19 cellular contexts compared by ENCODE assay signal in the genomic region with DNA sequence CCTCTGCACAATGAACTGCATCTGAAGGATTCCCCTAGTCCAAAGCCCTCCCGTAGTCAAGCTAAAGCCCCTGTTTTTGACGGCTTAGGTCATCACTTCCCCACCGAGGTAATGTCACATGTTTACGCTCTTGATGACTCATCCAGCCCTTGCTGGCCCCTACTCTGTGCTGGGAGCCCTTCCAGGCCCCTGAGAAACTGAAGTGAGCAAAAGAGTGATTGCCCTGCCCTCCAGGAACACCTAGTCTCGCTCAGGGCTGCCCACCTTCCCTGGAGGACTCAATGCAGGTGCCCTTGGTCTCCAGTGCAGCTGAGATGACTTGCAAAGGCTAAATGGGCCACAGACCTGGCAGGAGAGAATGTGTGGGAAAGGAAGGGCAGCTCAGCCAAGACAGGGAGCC.
DNase-seq lines count a peak whose midpoint lies in the region; ATAC-seq, FAIRE-seq and TF ChIP-seq lines count a peak whose summit lies in the region.
"Had no signal": no experiment of that assay in that cellular context is flagged by ENCODE, and none has a peak within 500 bp of the region (broad histone marks: within the 10 kb centered on the region; RNA-seq: fewer than 3 reads in every experiment).

No MANE protein-coding gene starts in this region.

- peak overlapping the region; percentile 44 for H4K91ac ChIP-seq in H1 (replicated peaks; ENCODE audit: insufficient read length, low read length)

- H3K9me3 ChIP-seq in HepG2 (ENCODE audit: low read length) (no peaks in the 10 kb centered on the region), right lobe of liver (no peaks in the 10 kb centered on the region), H1 (ENCODE audit: insufficient read depth in 2 of 2, low read depth in 1 of 2, low read length in 1 of 2) (no peaks in the 10 kb centered on the region; a peak in 1 of 4 replicates)
- H3K9me3 ChIP-seq: A549 had no signal

- in situ Hi-C loops in HepG2 (cut with HindIII; ENCODE audit: extremely low pct_ligation_motif_present, low pct_unique_long_range_greater_than_20kb) = no loop called here

- no peak overlapping the region for H2BK120ac ChIP-seq in H1 (replicated peaks; ENCODE audit: low read depth, low read length)

- 3% methylated on average over 4 of the region's 5 CpGs for WGBS in HepG2 (ENCODE audit: low lambda C conversion rate)
- WGBS in right lobe of liver (ENCODE audit: insufficient coverage, low coverage, low lambda C conversion rate, missing lambda C conversion rate) = 46% methylated on average over 5 of the region's 5 CpGs
- WGBS in H1 (ENCODE audit: extremely low coverage in 1 of 2, insufficient coverage in 1 of 2, insufficient read length in 1 of 2, insufficient replicate concordance in 2 of 2, low coverage in 1 of 2, low lambda C conversion rate in 2 of 2, missing lambda C conversion rate in 1 of 2), 2 experiments = 89% methylated on average over 5 of the region's 5 CpGs; no CpG with 5 or more reads in 1 of the 2 experiments

- H3K27ac Mint-ChIP-seq in nephron progenitor cell (peak overlapping the region; percentile 91), immature natural killer cell (no peak overlapping the region), endothelial cell (ENCODE audit: unreplicated experiment) (no peak overlapping the region)
- H3K27ac Mint-ChIP-seq: CD4-positive, alpha-beta T cell had no signal

- no peak overlapping the region for H3K4me3 ChIP-seq in HepG2 (replicated peaks in 1 of 3; ENCODE audit: insufficient read depth in 1 of 3, low read depth in 2 of 3, low read length in 3 of 3)
- H3K4me3 ChIP-seq in right lobe of liver = no peak overlapping the region
- no peak overlapping the region for H3K4me3 ChIP-seq in H1 (ENCODE audit: extremely low read depth in 1 of 4, insufficient read depth in 2 of 4, low read depth in 3 of 4, low read length in 4 of 4)
- H3K4me3 ChIP-seq: A549 had no signal

- no peak overlapping the region for H2BK12ac ChIP-seq in H1 (ENCODE audit: low read depth, low read length)

- H3K56ac ChIP-seq in H1 (replicated peaks; ENCODE audit: insufficient read length, low read depth, low read length) = no peak overlapping the region

- no TSS peak for BruUV-seq in HepG2 (replicated peaks; lab: Mats Ljungman, UMichigan)

- no peaks in the 10 kb centered on the region for H3K23me2 ChIP-seq in H1 (ENCODE audit: low read depth, low read length)

- H4K20me1 ChIP-seq in HepG2 (ENCODE audit: insufficient read depth, low read length) = no peaks in the 10 kb centered on the region
- no peaks in the 10 kb centered on the region for H4K20me1 ChIP-seq in H1 (replicated peaks in 1 of 2; ENCODE audit: control insufficient read depth in 1 of 2, insufficient read depth in 2 of 2, low read length in 2 of 2)

- H3K9ac ChIP-seq in HepG2 (ENCODE audit: insufficient read depth, low read depth, low read length) = no peak overlapping the region
- no peak overlapping the region for H3K9ac ChIP-seq in H1 (replicated peaks in 1 of 4; ENCODE audit: extremely low read depth in 1 of 4, low read depth in 3 of 4, low read length in 3 of 4)

- H3K4me3 Mint-ChIP-seq in nephron progenitor cell (no peak overlapping the region), immature natural killer cell (no peak overlapping the region), endothelial cell (ENCODE audit: unreplicated experiment) (no peak overlapping the region)
- H3K4me3 Mint-ChIP-seq: CD4-positive, alpha-beta T cell had no signal

- H3K4me2 ChIP-seq in HepG2 (ENCODE audit: low read depth, low read length) (no peak overlapping the region), H1 (ENCODE audit: insufficient read depth in 1 of 2, low read depth in 2 of 2, low read length in 2 of 2) (no peak overlapping the region)
- H3K4me2 ChIP-seq: A549 had no signal

- H3K4me1 ChIP-seq in HepG2 (ENCODE audit: insufficient read depth, low read length) (peaks cover 26% of the 10 kb centered on the region), right lobe of liver (no peaks in the 10 kb centered on the region), H1 (replicated peaks in 1 of 4; ENCODE audit: control insufficient read depth in 3 of 4, insufficient read depth in 4 of 4, low read length in 3 of 4) (peaks cover 0 to 4% (median 1%) of the 10 kb centered on the region in 4 experiments; a peak in 1 of 7 replicates)
- H3K4me1 ChIP-seq: A549 had no signal

- H3K4me1 Mint-ChIP-seq in nephron progenitor cell = peaks cover 46% of the 10 kb centered on the region
- H3K4me1 Mint-ChIP-seq in immature natural killer cell = no peaks in the 10 kb centered on the region
- H3K4me1 Mint-ChIP-seq in endothelial cell (ENCODE audit: unreplicated experiment) = peaks cover 14% of the 10 kb centered on the region

- TF ChIP-seq RAD21 in HepG2 (CRISPR knock-in tag; IDR thresholded peaks at IDR 0.05) (no peak), H1 (IDR thresholded peaks at IDR 0.05 in 1 of 2, conservative IDR thresholded peaks at IDR 0.05 in 1 of 2; ENCODE audit: low read depth in 2 of 2, low read length in 2 of 2) (no peak)

- no peak overlapping the region for H3K18ac ChIP-seq in H1 (ENCODE audit: extremely low read depth, low read length)

- H3K9me3 Mint-ChIP-seq in nephron progenitor cell (peaks cover 4% of the 10 kb centered on the region), immature natural killer cell (peaks cover 0 to 2% (median 0%) of the 10 kb centered on the region in 6 donors), endothelial cell (ENCODE audit: unreplicated experiment) (no peaks in the 10 kb centered on the region)
- H3K9me3 Mint-ChIP-seq: CD4-positive, alpha-beta T cell had no signal

- H2AFZ ChIP-seq in HepG2 (ENCODE audit: low read length) = no peak overlapping the region
- no peak overlapping the region for H2AFZ ChIP-seq in H1 (ENCODE audit: low read length)

- ATAC-seq in HepG2 (no peak), right lobe of liver (no peak), HG03045 (IDR thresholded peaks at IDR 0.05; ENCODE audit: unreplicated experiment) (no peak)
- ATAC-seq: A549 had no signal

- no peak for FAIRE-seq in HepG2 (lab: Jason Lieb, UNC)
- no peak for FAIRE-seq in H1 (lab: Jason Lieb, UNC)
- FAIRE-seq: A549 had no signal

- TF ChIP-seq CTCF in HepG2 (CRISPR knock-in tag; IDR thresholded peaks at IDR 0.05) = no peak
- TF ChIP-seq CTCF in right lobe of liver (IDR thresholded peaks at IDR 0.05) = no peak
- no peak for TF ChIP-seq CTCF in H1 (IDR thresholded peaks at IDR 0.05; ENCODE audit: control extremely low read depth in 1 of 3, insufficient read depth in 1 of 3, low read depth in 1 of 3, low read length in 3 of 3)
- TF ChIP-seq CTCF in nephron progenitor cell (IDR thresholded peaks at IDR 0.05) = no peak
- TF ChIP-seq CTCF in endothelial cell (IDR thresholded peaks at IDR 0.05; ENCODE audit: unreplicated experiment) = no peak

- H3K27ac ChIP-seq in HepG2 (ENCODE audit: extremely low read length, insufficient read depth, low read length) = no peak overlapping the region
- H3K27ac ChIP-seq in right lobe of liver = no peak overlapping the region
- H3K27ac ChIP-seq in H1 (ENCODE audit: low read depth, low read length) = no peak overlapping the region
- H3K27ac ChIP-seq: A549 had no signal

- no peak overlapping the region for H3K23ac ChIP-seq in H1 (ENCODE audit: insufficient read length)

- H3K27me3 Mint-ChIP-seq in nephron progenitor cell (ENCODE audit: low read depth, poor library complexity) = peaks cover 26% of the 10 kb centered on the region
- peaks cover 6 to 10% (median 9%) of the 10 kb centered on the region in 3 donors for H3K27me3 Mint-ChIP-seq in immature natural killer cell (ENCODE audit: low read depth in 3 of 3)
- peaks cover 17% of the 10 kb centered on the region for H3K27me3 Mint-ChIP-seq in endothelial cell (ENCODE audit: unreplicated experiment)

- H3K36me3 ChIP-seq in HepG2 (replicated peaks in 1 of 2; ENCODE audit: control insufficient read depth in 1 of 2, insufficient read depth in 2 of 2, low read length in 2 of 2) (no peaks in the 10 kb centered on the region), right lobe of liver (no peaks in the 10 kb centered on the region), H1 (ENCODE audit: control insufficient read depth in 2 of 4, insufficient read depth in 4 of 4, low read length in 3 of 4) (no peaks in the 10 kb centered on the region)

- intact Hi-C loops in HepG2 (cut with micrococcal nuclease; ENCODE audit: unreplicated experiment) = no loop called here
- intact Hi-C loops in right lobe of liver (cut with DNase I) = no loop called here

- H2BK20ac ChIP-seq in H1 (ENCODE audit: low read length) = no peak overlapping the region

- no peaks in the 10 kb centered on the region for H3K79me2 ChIP-seq in HepG2 (ENCODE audit: insufficient read depth, low read length)
- no peaks in the 10 kb centered on the region for H3K79me2 ChIP-seq in H1 (ENCODE audit: control insufficient read depth in 1 of 2, insufficient read depth in 2 of 2, low read length in 2 of 2)

- POLR2A ChIA-PET in HepG2 (lab: Yijun Ruan, JAX) = no interaction called here
- POLR2A ChIA-PET in H1 (lab: Charles Lee; ENCODE audit: partially characterized antibody) = no interaction called here

- no peak overlapping the region for H3K14ac ChIP-seq in H1 (ENCODE audit: insufficient read length)

- CTCF ChIA-PET in HepG2 (lab: Yijun Ruan, JAX; ENCODE audit: low intra/inter-chr PET ratio, low total read pairs) (no interaction called here), H1 (lab: Charles Lee; ENCODE audit: partially characterized antibody) (interaction anchor here (0.8 to 1.2 kb wide), 2 partner anchors 10 to 21 kb away, joined by 3 read pairs; no protein-coding TSS in a partner anchor)

- no peak overlapping the region for H2BK15ac ChIP-seq in H1 (ENCODE audit: low read length)

- TF ChIP-seq POLR2A in HepG2 (IDR thresholded peaks at IDR 0.05; ENCODE audit: insufficient read depth in 1 of 2, low read depth in 2 of 2, low read length in 2 of 2) = no peak
- TF ChIP-seq POLR2A in right lobe of liver (IDR thresholded peaks at IDR 0.05) = no peak
- no peak for TF ChIP-seq POLR2A in H1 (IDR thresholded peaks at IDR 0.05; ENCODE audit: control extremely low read depth in 1 of 2, low read depth in 2 of 2, low read length in 2 of 2)

- no peak overlapping the region for H2BK5ac ChIP-seq in H1 (ENCODE audit: low read depth, low read length)

- no peak for TF ChIP-seq EP300 in HepG2 (IDR thresholded peaks at IDR 0.05; ENCODE audit: low read depth in 2 of 2, low read length in 2 of 2)
- no peak for TF ChIP-seq EP300 in HepG2 (CRISPR knock-in tag; IDR thresholded peaks at IDR 0.05; ENCODE audit: borderline replicate concordance)
- no peak for TF ChIP-seq EP300 in H1 (IDR thresholded peaks at IDR 0.05; ENCODE audit: borderline replicate concordance in 1 of 2, low read depth in 2 of 2, low read length in 2 of 2)

- no peaks in the 10 kb centered on the region for H3K79me1 ChIP-seq in H1 (ENCODE audit: low read depth, low read length)

- H3K27me3 ChIP-seq in HepG2 (ENCODE audit: control insufficient read depth in 1 of 2, insufficient read depth in 2 of 2, low read length in 2 of 2) (peaks cover under 1 to 53% of the 10 kb centered on the region in 2 experiments; a peak in 4 of 5 replicates), right lobe of liver (no peaks in the 10 kb centered on the region), H1 (replicated peaks in 1 of 4; ENCODE audit: control insufficient read depth in 3 of 4, extremely low read depth in 1 of 4, insufficient read depth in 3 of 4, low read length in 3 of 4) (no peaks in the 10 kb centered on the region)

- no peak overlapping the region for H3K4ac ChIP-seq in H1 (replicated peaks; ENCODE audit: insufficient read length, low read depth, low read length)

- H4K8ac ChIP-seq in H1 (ENCODE audit: extremely low read depth, insufficient read depth, low read length) = no peak overlapping the region

- H3K36me3 Mint-ChIP-seq in nephron progenitor cell (ENCODE audit: low read depth) (no peaks in the 10 kb centered on the region), immature natural killer cell (no peaks in the 10 kb centered on the region), endothelial cell (ENCODE audit: low read depth, unreplicated experiment) (no peaks in the 10 kb centered on the region)

- DNase-seq in HepG2 (ENCODE audit: low spot score) (peak; percentile 11), right lobe of liver (no peak), H1 (ENCODE audit: low read depth in 1 of 2, low spot score in 2 of 2) (no peak), nephron progenitor cell (no peak), immature natural killer cell (no peak), endothelial cell (ENCODE audit: low spot score) (no peak)
- DNase-seq: CD4-positive, alpha-beta T cell; DND-41; GF-D8; GOT3; Kasumi-1; NCI-H1417 treated with DMSO at 0.1 percent for 48 hours; NCI-H2081 treated with DMSO at 0.1 percent for 48 hours; NCI-H526; NK-92 treated with Interleukin-12 subunit alpha and Interleukin-12 subunit beta, amount 100 ng/mL, for 24 hours; OCI-M1; RPMI8226 had no signal

- H2AK5ac ChIP-seq in H1 (ENCODE audit: low read depth, low read length) = no peak overlapping the region

- no peak overlapping the region for H4K5ac ChIP-seq in H1 (ENCODE audit: insufficient read length, low read depth, low read length)
